19 cellular contexts compared by ENCODE assay signal in genomic region chr6:166369741-166370140, GRCh38. TPM values are rescaled to one million over a fixed set of nuclear protein-coding genes. Genes with fewer than 3 reads are reported as not detected.
DNase-seq lines count a peak whose midpoint lies in the region; ATAC-seq and TF ChIP-seq lines count a peak whose summit lies in the region.
"Had no signal": no experiment of that assay in that cellular context is flagged by ENCODE, and none has a peak within 500 bp of the region (broad histone marks: within the 10 kb centered on the region; RNA-seq: fewer than 3 reads in every experiment).

No MANE protein-coding gene starts in this region.

- no peak overlapping the region for H3K23ac ChIP-seq in trophoblast cell (ENCODE audit: low read length)

- H3K27ac Mint-ChIP-seq in brain, result peak overlapping the region in 3 of 5 experiments; percentile 46 to 89 (median 66)
- peak overlapping the region; percentile 49 for H3K27ac Mint-ChIP-seq in endothelial cell (ENCODE audit: unreplicated experiment)
- H3K27ac Mint-ChIP-seq: CD4-positive, alpha-beta T cell; CD8-positive, alpha-beta memory T cell; GM23338 had no signal

- H3K4me1 ChIP-seq in HUES64 (ENCODE audit: insufficient read depth, low read length) (peaks cover 35% of the 10 kb centered on the region), trophoblast cell (ENCODE audit: control insufficient read depth in 1 of 2, insufficient read depth in 2 of 2, low read length in 2 of 2) (no peaks in the 10 kb centered on the region)

- H3K4me3 ChIP-seq in HUES64 (ENCODE audit: low read length), result no peak overlapping the region
- no peak overlapping the region for H3K4me3 ChIP-seq in trophoblast cell (ENCODE audit: low read depth, low read length)
- H3K4me3 ChIP-seq: GM12878, GM23338 had no signal

- H3K4ac ChIP-seq in trophoblast cell (ENCODE audit: low read depth, low read length), result no peak overlapping the region

- WGBS in HUES64, result 84% methylated on average over 3 of the region's 3 CpGs
- no CpG with 5 or more reads among the region's 3 CpGs for WGBS in trophoblast cell (ENCODE audit: extremely low coverage, insufficient coverage, insufficient read length)

- no peak for TF ChIP-seq CTCF in brain (conservative IDR thresholded peaks at IDR 0.05)
- no peak for TF ChIP-seq CTCF in endothelial cell (IDR thresholded peaks at IDR 0.05; ENCODE audit: unreplicated experiment)

- H2AK5ac ChIP-seq in trophoblast cell (ENCODE audit: low read length), result no peak overlapping the region

- H3K4me3 Mint-ChIP-seq in brain (no peak overlapping the region), endothelial cell (ENCODE audit: unreplicated experiment) (no peak overlapping the region)
- H3K4me3 Mint-ChIP-seq: CD14-positive monocyte; CD4-positive, alpha-beta T cell; CD8-positive, alpha-beta memory T cell; GM23338 had no signal

- no peaks in the 10 kb centered on the region for H3K79me2 ChIP-seq in trophoblast cell (ENCODE audit: control insufficient read depth, insufficient read depth, low read length, poor library complexity)

- H3K9ac ChIP-seq in HUES64 (ENCODE audit: low read depth, low read length), result 0 out of 2 replicates have a peak overlapping the region, but pooled peaks have one; percentile 12
- no peak overlapping the region for H3K9ac ChIP-seq in trophoblast cell (ENCODE audit: low read length)

- H3K36me3 ChIP-seq in HUES64 (ENCODE audit: insufficient read depth, low read length) (no peaks in the 10 kb centered on the region), trophoblast cell (ENCODE audit: control insufficient read depth in 1 of 2, insufficient read depth in 2 of 2, low read length in 2 of 2) (no peaks in the 10 kb centered on the region)

- H3K79me1 ChIP-seq in trophoblast cell (ENCODE audit: low read length), result no peaks in the 10 kb centered on the region

- H3K27me3 Mint-ChIP-seq in brain (no peaks in the 10 kb centered on the region), endothelial cell (ENCODE audit: unreplicated experiment) (no peaks in the 10 kb centered on the region)
- H3K27me3 Mint-ChIP-seq: CD4-positive, alpha-beta T cell; CD8-positive, alpha-beta memory T cell had no signal

- H3K4me2 ChIP-seq in trophoblast cell (ENCODE audit: low read length), result no peak overlapping the region
- H3K4me2 ChIP-seq: GM23338 had no signal

- peaks cover 19% of the 10 kb centered on the region for H3K36me3 Mint-ChIP-seq in brain
- no peaks in the 10 kb centered on the region for H3K36me3 Mint-ChIP-seq in endothelial cell (ENCODE audit: low read depth, unreplicated experiment)

- H2BK12ac ChIP-seq in trophoblast cell (ENCODE audit: low read length), result no peak overlapping the region

- DNase-seq in endothelial cell (ENCODE audit: low spot score) (no peak), trophoblast cell (no peak), NCI-H446 treated with DMSO at 0.1 percent for 48 hours (lab: John Stamatoyannopoulos, UW) (no peak), dedifferentiated amniotic fluid mesenchymal stem cell (ENCODE audit: extremely low spot score) (no peak), hepatic stellate cell (ENCODE audit: low spot score) (no peak)
- DNase-seq: CD4-positive, alpha-beta T cell; CD8-positive, alpha-beta memory T cell; DMS 273 treated with DMSO at 0.1 percent for 48 hours; DMS79; EL; GDM1; H7; HCEC 1CT had no signal

- H2BK5ac ChIP-seq in trophoblast cell (ENCODE audit: low read depth, low read length, poor library complexity), result no peak overlapping the region

- H3K14ac ChIP-seq in trophoblast cell (ENCODE audit: low read length), result no peak overlapping the region

- H3K27me3 ChIP-seq in HUES64 (ENCODE audit: insufficient read depth, low read length) (no peaks in the 10 kb centered on the region), trophoblast cell (ENCODE audit: insufficient read depth, low read length) (no peaks in the 10 kb centered on the region)

- no peak overlapping the region for H4K8ac ChIP-seq in trophoblast cell (ENCODE audit: low read depth, low read length)

- H3K4me1 Mint-ChIP-seq in brain (peaks cover 31% of the 10 kb centered on the region), endothelial cell (ENCODE audit: unreplicated experiment) (peaks cover 9% of the 10 kb centered on the region)
- H3K4me1 Mint-ChIP-seq: CD8-positive, alpha-beta memory T cell had no signal

- H3K27ac ChIP-seq in HUES64 (ENCODE audit: low read depth, low read length) (no peak overlapping the region), trophoblast cell (ENCODE audit: low read depth, low read length) (no peak overlapping the region)

- H4K91ac ChIP-seq in trophoblast cell (ENCODE audit: low read depth, low read length), result no peak overlapping the region

- no peak for ATAC-seq in GM19455 (IDR thresholded peaks at IDR 0.05; ENCODE audit: unreplicated experiment)
- ATAC-seq: GM12878, GM23338 had no signal

- no peak overlapping the region for H4K12ac ChIP-seq in trophoblast cell (ENCODE audit: low read depth, low read length)

- H2AFZ ChIP-seq in trophoblast cell (ENCODE audit: insufficient read depth, low read length, poor library complexity), result peak overlapping the region; percentile 83
- H2AFZ ChIP-seq: GM23338 had no signal

- no peak overlapping the region for H3K18ac ChIP-seq in trophoblast cell (ENCODE audit: low read length)

- H2BK120ac ChIP-seq in trophoblast cell (ENCODE audit: insufficient read depth, low read length, poor library complexity), result no peak overlapping the region

- no peaks in the 10 kb centered on the region for H3K9me3 Mint-ChIP-seq in brain
- no peaks in the 10 kb centered on the region for H3K9me3 Mint-ChIP-seq in endothelial cell (ENCODE audit: unreplicated experiment)
- H3K9me3 Mint-ChIP-seq: CD4-positive, alpha-beta T cell; CD8-positive, alpha-beta memory T cell had no signal

- H3K9me3 ChIP-seq in HUES64 (ENCODE audit: insufficient read depth, low read depth, low read length) (no peaks in the 10 kb centered on the region), trophoblast cell (ENCODE audit: insufficient read depth, low read depth, low read length) (no peaks in the 10 kb centered on the region)

RNA-seq across cellular contexts. Expression of gene MPC1, which starts 13.0 kb away (rescaled TPM):
- polyA plus RNA-seq in HUES64 (2013, experiment 1 of 2), result 19.6 TPM
- polyA plus RNA-seq in HUES64 (2013, experiment 2 of 2), result 16.2 TPM
- 98.4 TPM for polyA plus RNA-seq in brain (ENCODE audit: insufficient read depth, low read depth, low replicate concordance)
- total RNA-seq in endothelial cell (ENCODE audit: unreplicated experiment), result 23.7 TPM
- 37.3 and 39.8 TPM in 2 replicates for polyA plus RNA-seq in trophoblast cell (2013)

RNA-seq across cellular contexts. Expression of gene SFT2D1, which starts 27.4 kb away (rescaled TPM):
- polyA plus RNA-seq in HUES64 (2013, experiment 1 of 2), result 40.1 TPM
- 43.3 TPM for polyA plus RNA-seq in HUES64 (2013, experiment 2 of 2)
- 35.7 TPM for polyA plus RNA-seq in brain (ENCODE audit: insufficient read depth, low read depth, low replicate concordance)
- 29.1 TPM for total RNA-seq in endothelial cell (ENCODE audit: unreplicated experiment)
- polyA plus RNA-seq in trophoblast cell (2013), result 65.4 and 66.9 TPM in 2 replicates
